ENCODE assay signal across 8 cellular contexts in the genomic region with DNA sequence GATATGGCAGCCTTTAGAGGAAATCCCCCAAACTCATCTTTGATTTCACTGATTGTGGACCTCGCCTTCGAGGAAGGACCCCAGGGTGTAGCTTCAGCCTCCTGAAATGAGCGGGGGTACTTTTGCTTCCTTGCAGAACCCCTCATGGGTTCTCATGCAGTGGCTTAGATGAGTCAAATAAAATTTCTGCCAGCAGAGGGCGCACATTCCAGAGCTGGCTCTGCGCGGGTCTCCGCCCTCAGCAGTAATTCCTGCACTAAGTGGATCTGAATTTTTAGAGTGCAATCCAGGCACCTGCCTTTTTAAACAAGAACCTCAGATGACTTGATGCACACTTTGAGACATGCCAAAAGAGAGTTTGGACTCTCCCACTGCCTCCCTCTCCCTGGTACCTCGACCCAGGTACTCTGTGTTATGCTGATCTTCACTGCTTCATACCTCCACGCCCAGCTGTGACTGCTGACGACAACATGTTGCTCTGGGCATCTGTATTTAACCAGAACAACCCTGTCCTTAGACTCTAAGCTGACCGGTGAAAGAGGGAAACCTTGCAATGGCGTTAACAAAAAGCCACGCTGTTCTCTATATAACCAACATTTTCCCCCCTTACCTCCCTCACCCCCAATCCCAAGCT. TPM values are rescaled to one million over a fixed set of nuclear protein-coding genes. Genes with fewer than 3 reads are reported as not detected.
A peak's percentile ranks its signal among the peaks of the same experiment; 100 is the strongest.
DNase-seq lines count a peak whose midpoint lies in the region; ATAC-seq and TF ChIP-seq lines count a peak whose summit lies in the region.

No MANE protein-coding gene starts in this region.

- H3K9me3 ChIP-seq in DOHH2 (ENCODE audit: control insufficient read depth, insufficient read depth, low read length) (no peaks in the 10 kb centered on the region), Peyer's patch (no peaks in the 10 kb centered on the region)

- TF ChIP-seq CTCF in DOHH2 (IDR thresholded peaks at IDR 0.05; ENCODE audit: low read depth, low read length, poor library complexity, severe bottlenecking) (peak; percentile 90), Peyer's patch (IDR thresholded peaks at IDR 0.05) (peak in 4 of 6 experiments; percentile 32 to 41 (median 35))

- H3K9me2 ChIP-seq in DOHH2 (replicated peaks; ENCODE audit: control insufficient read depth, low read length), result no peaks in the 10 kb centered on the region

- H3K36me3 ChIP-seq in DOHH2 (ENCODE audit: control insufficient read depth, low read length) (no peaks in the 10 kb centered on the region), Peyer's patch (no peaks in the 10 kb centered on the region)

- H3F3A ChIP-seq in DOHH2 (ENCODE audit: control insufficient read depth, insufficient read depth), result no peaks in the 10 kb centered on the region

- no peak overlapping the region for H3K4me2 ChIP-seq in DOHH2 (ENCODE audit: low read length)

- DNase-seq in Peyer's patch, result peak in 1 of 3 donors; percentile 65
- DNase-seq in amygdala (lab: John Stamatoyannopoulos, UW), result peak in 36 of 56 donors; percentile 1 to 78 (median 26)
- peak; percentile 4 to 50 for DNase-seq in hippocampal formation (lab: John Stamatoyannopoulos, UW)
- DNase-seq in stimulated activated CD4-positive, alpha-beta T cell treated with anti-CD3 and anti-CD28 coated beads, Interleukin-15, amount 100 ng/mL, for 48 hours (ENCODE audit: low read depth in 2 of 2), result peak; percentile 11 to 51

- no peaks in the 10 kb centered on the region for H3K27me3 ChIP-seq in DOHH2 (ENCODE audit: control insufficient read depth, low read length)
- H3K27me3 ChIP-seq in Peyer's patch, result no peaks in the 10 kb centered on the region

- H4K20me1 ChIP-seq in DOHH2 (ENCODE audit: control insufficient read depth, insufficient read depth, low read depth, low read length), result no peaks in the 10 kb centered on the region

- no peaks in the 10 kb centered on the region for H3K4me1 ChIP-seq in DOHH2 (ENCODE audit: control insufficient read depth, low read length)
- H3K4me1 ChIP-seq in Peyer's patch, result no peaks in the 10 kb centered on the region

- no peak overlapping the region for H3K27ac ChIP-seq in DOHH2 (ENCODE audit: low read depth, low read length)
- H3K27ac ChIP-seq in Peyer's patch, result no peak overlapping the region

- no peaks in the 10 kb centered on the region for H3K79me2 ChIP-seq in DOHH2 (ENCODE audit: control insufficient read depth, low read length)

- ATAC-seq in GM19452 (IDR thresholded peaks at IDR 0.05; ENCODE audit: unreplicated experiment) (peak; percentile 94), HG03571 (IDR thresholded peaks at IDR 0.05; ENCODE audit: unreplicated experiment) (peak; percentile 76), HG03108 (IDR thresholded peaks at IDR 0.05; ENCODE audit: unreplicated experiment) (no peak)

- no peak for TF ChIP-seq POLR2A in Peyer's patch (IDR thresholded peaks at IDR 0.05)

- H3K4me3 ChIP-seq in DOHH2 (ENCODE audit: low read length) (no peak overlapping the region), Peyer's patch (no peak overlapping the region)

RNA-seq across cellular contexts. Expression of a gene that starts 7.3 kb away (rescaled TPM):
- total RNA-seq in Peyer's patch, result 1 to 10 TPM in 1 of 4 donors, under 1 TPM in 2, not detected in 1; 0.54 to 1.7 (median 0.70) TPM
